ENCODE assay signal across 12 cellular contexts in genomic region chr15:40452296-40453090, GRCh38. TPM values are rescaled to one million over a fixed set of nuclear protein-coding genes. Genes with fewer than 3 reads are reported as not detected.
DNase-seq lines count a peak whose midpoint lies in the region; ATAC-seq and TF ChIP-seq lines count a peak whose summit lies in the region.
"Had no signal": no experiment of that assay in that cellular context is flagged by ENCODE, and none has a peak within 500 bp of the region (broad histone marks: within the 10 kb centered on the region; RNA-seq: fewer than 3 reads in every experiment).

No MANE protein-coding gene starts in this region.

- H3K27ac ChIP-seq in CD4-positive, alpha-beta memory T cell (ENCODE audit: low read depth, low read length), result no peak overlapping the region
- H3K27ac ChIP-seq in Peyer's patch, result peak overlapping the region; percentile 17 to 87 (median 44)
- H3K27ac ChIP-seq: dorsolateral prefrontal cortex had no signal

- in situ Hi-C loops in G401 (cut with HindIII; ENCODE audit: low sequenced_read_pairs), result no loop called here

- TF ChIP-seq CTCF in Peyer's patch (IDR thresholded peaks at IDR 0.05), result no peak
- no peak for TF ChIP-seq CTCF in chondrocyte (IDR thresholded peaks at IDR 0.05)

- H3K27me3 Mint-ChIP-seq in CD4-positive, alpha-beta memory T cell, result no peaks in the 10 kb centered on the region
- no peaks in the 10 kb centered on the region for H3K27me3 Mint-ChIP-seq in chondrocyte (ENCODE audit: low read depth)

- no peak for TF ChIP-seq POLR2A in Peyer's patch (IDR thresholded peaks at IDR 0.05)

- H3K27ac Mint-ChIP-seq in CD4-positive, alpha-beta memory T cell, result peak overlapping the region; percentile 59 to 93 (median 88)
- H3K27ac Mint-ChIP-seq in chondrocyte (ENCODE audit: unreplicated experiment), result no peak overlapping the region

- no peaks in the 10 kb centered on the region for H3K9me3 ChIP-seq in CD4-positive, alpha-beta memory T cell (ENCODE audit: control insufficient read depth in 1 of 2, low read length in 2 of 2)
- H3K9me3 ChIP-seq in Peyer's patch, result no peaks in the 10 kb centered on the region

- DNase-seq in CD4-positive, alpha-beta memory T cell, result no peak
- DNase-seq in Peyer's patch (peak in 1 of 3 donors; percentile 25), left lobe of liver (ENCODE audit: low spot score) (no peak), chondrocyte (ENCODE audit: low spot score) (no peak), G401 (ENCODE audit: low spot score) (no peak)
- DNase-seq: dorsolateral prefrontal cortex, Kasumi-1, NCI-H774 had no signal

- peaks cover 66 to 95% (median 79%) of the 10 kb centered on the region in 4 donors for H3K4me1 Mint-ChIP-seq in CD4-positive, alpha-beta memory T cell
- peaks cover 50% of the 10 kb centered on the region for H3K4me1 Mint-ChIP-seq in chondrocyte (ENCODE audit: low read depth)

- no peak overlapping the region for H3K4me3 ChIP-seq in CD4-positive, alpha-beta memory T cell (ENCODE audit: low read length in 2 of 2)
- peak overlapping the region in 1 of 4 donors; percentile 20 for H3K4me3 ChIP-seq in Peyer's patch
- H3K4me3 ChIP-seq: dorsolateral prefrontal cortex, hepatocyte had no signal

- POLR2A ChIA-PET in CD4-positive, alpha-beta memory T cell (lab: Charles Lee; ENCODE audit: partially characterized antibody), result interaction anchor here (0.9 to 6.4 kb wide), 3 partner anchors 8 to 16 kb away, joined by 4 to 94 read pairs (median 21); partner anchors contain the start of gene BAHD1

- no peaks in the 10 kb centered on the region for H3K9me3 Mint-ChIP-seq in CD4-positive, alpha-beta memory T cell
- H3K9me3 Mint-ChIP-seq in chondrocyte (ENCODE audit: low read depth), result no peaks in the 10 kb centered on the region

- no peaks in the 10 kb centered on the region for H3K36me3 Mint-ChIP-seq in CD4-positive, alpha-beta memory T cell
- H3K36me3 Mint-ChIP-seq in chondrocyte (ENCODE audit: low read depth), result peaks cover 2% of the 10 kb centered on the region

- CTCF ChIA-PET in CD4-positive, alpha-beta memory T cell (lab: Charles Lee; ENCODE audit: partially characterized antibody), result interaction anchor here (1.1 to 1.3 kb wide), 4 partner anchors 8 to 28 kb away, joined by 3 to 4 read pairs (median 3); no protein-coding TSS in a partner anchor

- peak overlapping the region; percentile 58 to 89 (median 84) for H3K4me3 Mint-ChIP-seq in CD4-positive, alpha-beta memory T cell
- H3K4me3 Mint-ChIP-seq in chondrocyte (ENCODE audit: unreplicated experiment), result no peak overlapping the region

- intact Hi-C loops in CD4-positive, alpha-beta memory T cell (cut with micrococcal nuclease), result no loop called here

- H3K36me3 ChIP-seq in CD4-positive, alpha-beta memory T cell (ENCODE audit: insufficient read depth, low read length), result no peaks in the 10 kb centered on the region
- no peaks in the 10 kb centered on the region for H3K36me3 ChIP-seq in Peyer's patch

- H3K27me3 ChIP-seq in CD4-positive, alpha-beta memory T cell (ENCODE audit: insufficient read depth, low read length), result no peaks in the 10 kb centered on the region
- H3K27me3 ChIP-seq in Peyer's patch, result no peaks in the 10 kb centered on the region
- H3K27me3 ChIP-seq: dorsolateral prefrontal cortex, hepatocyte had no signal

- peaks cover 81% of the 10 kb centered on the region for H3K4me1 ChIP-seq in CD4-positive, alpha-beta memory T cell (ENCODE audit: insufficient read depth, low read length)
- H3K4me1 ChIP-seq in Peyer's patch, result peaks cover 17 to 75% (median 19%) of the 10 kb centered on the region in 4 donors

- ATAC-seq in GM19452 (IDR thresholded peaks at IDR 0.05; ENCODE audit: unreplicated experiment), result peak; percentile 62
- ATAC-seq in left lobe of liver, result peak; percentile 14
- no peak for ATAC-seq in GM19035 (IDR thresholded peaks at IDR 0.05; ENCODE audit: unreplicated experiment)
- no peak for ATAC-seq in HG03565 (IDR thresholded peaks at IDR 0.05; ENCODE audit: unreplicated experiment)

RNA-seq across cellular contexts. Expression of gene BAHD1, which starts 11.7 kb away (rescaled TPM):
- total RNA-seq in CD4-positive, alpha-beta memory T cell, result 10 to 100 TPM; 47.0 to 49.2 TPM
- 1 to 10 TPM; 1.5 to 4.6 TPM for polyA plus RNA-seq in CD4-positive, alpha-beta memory T cell
- total RNA-seq in Peyer's patch (10 to 100 TPM in 3 of 4 donors, 1 to 10 TPM in 1; 8.3 to 41.0 (median 31.4) TPM), left lobe of liver (12.8 TPM), chondrocyte (24.4 to 26.4 TPM (median 24.8 TPM) in 3 replicates)
- total RNA-seq in G401 (2014; rRNA removed; shearing (Covaris generic)), result 33.8 and 37.2 TPM in 2 replicates

RNA-seq across cellular contexts. Expression of gene CHST14, which starts 18.3 kb away (rescaled TPM):
- total RNA-seq in CD4-positive, alpha-beta memory T cell, result 10 to 100 TPM in 1 of 2 experiments, 1 to 10 TPM in 1; 9.1 to 10.5 TPM
- polyA plus RNA-seq in CD4-positive, alpha-beta memory T cell, result 1 to 10 TPM in 1 of 2 donors, under 1 TPM in 1; 0.64 to 1.5 TPM
- 1 to 10 TPM in 3 of 4 donors, under 1 TPM in 1; 0.83 to 3.5 (median 2.6) TPM for total RNA-seq in Peyer's patch
- 5.3 TPM for total RNA-seq in left lobe of liver
- total RNA-seq in chondrocyte, result 45.4 to 46.2 TPM (median 45.7 TPM) in 3 replicates
- total RNA-seq in G401 (2014; rRNA removed; shearing (Covaris generic)), result 5.8 and 6.5 TPM in 2 replicates

RNA-seq across cellular contexts. Expression of gene IVD, which starts 46.9 kb away (rescaled TPM):
- 10 to 100 TPM; 56.4 to 62.2 TPM for total RNA-seq in CD4-positive, alpha-beta memory T cell
- polyA plus RNA-seq in CD4-positive, alpha-beta memory T cell, result 10 to 100 TPM; 25.7 to 26.8 TPM
- total RNA-seq in Peyer's patch (10 to 100 TPM; 42.9 to 87.6 (median 71.1) TPM), left lobe of liver (229 TPM), chondrocyte (42.0 to 58.9 TPM (median 42.5 TPM) in 3 replicates)
- total RNA-seq in G401 (2014; rRNA removed; shearing (Covaris generic)), result 91.8 and 111 TPM in 2 replicates

Comparison
In these comparisons a context has a peak if more than half of its experiments do, and no peak if none do; other contexts are left out.
1. ATAC-seq: peak in GM19452 (single experiment) and left lobe of liver (single experiment); none in GM19035 (single experiment) and HG03565 (single experiment).